Comparison of ENCODE assay signal across 1 cellular context in the genomic region with DNA sequence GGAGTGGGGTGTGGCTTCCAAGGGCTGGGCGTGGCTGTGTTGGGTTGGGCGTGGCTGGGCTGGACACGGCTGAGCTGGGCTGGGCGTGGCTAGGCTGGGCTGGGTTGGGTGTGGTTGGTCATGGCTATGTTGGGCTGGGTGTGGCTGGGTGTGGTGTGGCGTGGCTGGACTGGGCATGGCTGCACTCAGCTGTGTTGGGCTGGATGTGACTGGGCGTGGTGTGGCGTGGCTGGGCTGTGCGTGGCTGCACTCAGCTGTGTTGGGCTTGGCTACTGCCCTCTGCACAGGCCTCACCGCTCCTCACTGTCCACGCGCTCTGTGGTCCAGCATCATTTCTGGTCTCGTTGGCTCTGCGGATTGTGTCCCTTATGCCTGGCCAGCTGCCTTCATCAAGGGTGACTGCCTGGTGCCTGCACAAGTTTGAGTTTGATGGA.
TF ChIP-seq lines count a peak whose summit lies in the region.

No MANE protein-coding gene starts in this region.

TF ChIP-seq in K562, 482 proteins besides CTCF, POLR2A, EP300 and RAD21 (continued from another document and continues in another):
- TF ChIP-seq, protein P1, sequence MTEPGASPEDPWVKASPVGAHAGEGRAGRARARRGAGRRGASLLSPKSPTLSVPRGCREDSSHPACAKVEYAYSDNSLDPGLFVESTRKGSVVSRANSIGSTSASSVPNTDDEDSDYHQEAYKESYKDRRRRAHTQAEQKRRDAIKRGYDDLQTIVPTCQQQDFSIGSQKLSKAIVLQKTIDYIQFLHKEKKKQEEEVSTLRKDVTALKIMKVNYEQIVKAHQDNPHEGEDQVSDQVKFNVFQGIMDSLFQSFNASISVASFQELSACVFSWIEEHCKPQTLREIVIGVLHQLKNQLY (CRISPR knock-in tag; conservative IDR thresholded peaks at IDR 0.05) = no peak
- TF ChIP-seq, protein P2, sequence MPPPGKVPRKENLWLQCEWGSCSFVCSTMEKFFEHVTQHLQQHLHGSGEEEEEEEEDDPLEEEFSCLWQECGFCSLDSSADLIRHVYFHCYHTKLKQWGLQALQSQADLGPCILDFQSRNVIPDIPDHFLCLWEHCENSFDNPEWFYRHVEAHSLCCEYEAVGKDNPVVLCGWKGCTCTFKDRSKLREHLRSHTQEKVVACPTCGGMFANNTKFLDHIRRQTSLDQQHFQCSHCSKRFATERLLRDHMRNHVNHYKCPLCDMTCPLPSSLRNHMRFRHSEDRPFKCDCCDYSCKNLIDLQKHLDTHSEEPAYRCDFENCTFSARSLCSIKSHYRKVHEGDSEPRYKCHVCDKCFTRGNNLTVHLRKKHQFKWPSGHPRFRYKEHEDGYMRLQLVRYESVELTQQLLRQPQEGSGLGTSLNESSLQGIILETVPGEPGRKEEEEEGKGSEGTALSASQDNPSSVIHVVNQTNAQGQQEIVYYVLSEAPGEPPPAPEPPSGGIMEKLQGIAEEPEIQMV (tag; conservative IDR thresholded peaks at IDR 0.05; ENCODE audit: low read depth) = no peak
- no peak for TF ChIP-seq NR2F6 (CRISPR knock-in tag; IDR thresholded peaks at IDR 0.05)
- TF ChIP-seq RBM22 (IDR thresholded peaks at IDR 0.05; ENCODE audit: low read depth, low read length, poor library complexity, severe bottlenecking) = no peak
- no peak for TF ChIP-seq POLR3G (IDR thresholded peaks at IDR 0.05; ENCODE audit: extremely low read depth, insufficient read length, insufficient replicate concordance)
- TF ChIP-seq EZH2 (IDR thresholded peaks at IDR 0.05; ENCODE audit: borderline replicate concordance, low read depth, low read length) = no peak
- TF ChIP-seq, protein P3, sequence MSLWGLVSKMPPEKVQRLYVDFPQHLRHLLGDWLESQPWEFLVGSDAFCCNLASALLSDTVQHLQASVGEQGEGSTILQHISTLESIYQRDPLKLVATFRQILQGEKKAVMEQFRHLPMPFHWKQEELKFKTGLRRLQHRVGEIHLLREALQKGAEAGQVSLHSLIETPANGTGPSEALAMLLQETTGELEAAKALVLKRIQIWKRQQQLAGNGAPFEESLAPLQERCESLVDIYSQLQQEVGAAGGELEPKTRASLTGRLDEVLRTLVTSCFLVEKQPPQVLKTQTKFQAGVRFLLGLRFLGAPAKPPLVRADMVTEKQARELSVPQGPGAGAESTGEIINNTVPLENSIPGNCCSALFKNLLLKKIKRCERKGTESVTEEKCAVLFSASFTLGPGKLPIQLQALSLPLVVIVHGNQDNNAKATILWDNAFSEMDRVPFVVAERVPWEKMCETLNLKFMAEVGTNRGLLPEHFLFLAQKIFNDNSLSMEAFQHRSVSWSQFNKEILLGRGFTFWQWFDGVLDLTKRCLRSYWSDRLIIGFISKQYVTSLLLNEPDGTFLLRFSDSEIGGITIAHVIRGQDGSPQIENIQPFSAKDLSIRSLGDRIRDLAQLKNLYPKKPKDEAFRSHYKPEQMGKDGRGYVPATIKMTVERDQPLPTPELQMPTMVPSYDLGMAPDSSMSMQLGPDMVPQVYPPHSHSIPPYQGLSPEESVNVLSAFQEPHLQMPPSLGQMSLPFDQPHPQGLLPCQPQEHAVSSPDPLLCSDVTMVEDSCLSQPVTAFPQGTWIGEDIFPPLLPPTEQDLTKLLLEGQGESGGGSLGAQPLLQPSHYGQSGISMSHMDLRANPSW (CRISPR knock-in tag; IDR thresholded peaks at IDR 0.05) = no peak
- TF ChIP-seq NCOA2 (IDR thresholded peaks at IDR 0.05; ENCODE audit: partially characterized antibody in 2 of 2) = no peak
- no peak for TF ChIP-seq ZZZ3 (IDR thresholded peaks at IDR 0.05)
- TF ChIP-seq EP400 (IDR thresholded peaks at IDR 0.05) = no peak
- no peak for TF ChIP-seq STAG1 (CRISPR knock-in tag; IDR thresholded peaks at IDR 0.05; ENCODE audit: borderline replicate concordance)
- TF ChIP-seq CHD4 (IDR thresholded peaks at IDR 0.05; ENCODE audit: insufficient read depth, insufficient replicate concordance, low read depth, low read length, poor library complexity, severe bottlenecking) = no peak
- no peak for TF ChIP-seq SIN3B (IDR thresholded peaks at IDR 0.05; ENCODE audit: low read depth)
- TF ChIP-seq ZNF695 (CRISPR knock-in tag; IDR thresholded peaks at IDR 0.05) = no peak
- no peak for TF ChIP-seq SRSF1 (IDR thresholded peaks at IDR 0.05; ENCODE audit: low read depth, low read length)
- TF ChIP-seq, protein P4, sequence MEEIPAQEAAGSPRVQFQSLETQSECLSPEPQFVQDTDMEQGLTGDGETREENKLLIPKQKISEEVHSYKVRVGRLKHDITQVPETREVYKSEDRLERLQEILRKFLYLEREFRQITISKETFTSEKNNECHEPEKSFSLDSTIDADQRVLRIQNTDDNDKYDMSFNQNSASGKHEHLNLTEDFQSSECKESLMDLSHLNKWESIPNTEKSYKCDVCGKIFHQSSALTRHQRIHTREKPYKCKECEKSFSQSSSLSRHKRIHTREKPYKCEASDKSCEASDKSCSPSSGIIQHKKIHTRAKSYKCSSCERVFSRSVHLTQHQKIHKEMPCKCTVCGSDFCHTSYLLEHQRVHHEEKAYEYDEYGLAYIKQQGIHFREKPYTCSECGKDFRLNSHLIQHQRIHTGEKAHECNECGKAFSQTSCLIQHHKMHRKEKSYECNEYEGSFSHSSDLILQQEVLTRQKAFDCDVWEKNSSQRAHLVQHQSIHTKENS (CRISPR knock-in tag; IDR thresholded peaks at IDR 0.05) = no peak
- peak in 2 of 3 experiments; percentile 62 to 77 for TF ChIP-seq YY1 (IDR thresholded peaks at IDR 0.05; ENCODE audit: borderline replicate concordance in 1 of 3, control insufficient read depth in 1 of 3, extremely low read depth in 1 of 3, insufficient read depth in 3 of 3, insufficient read length in 1 of 3, insufficient replicate concordance in 2 of 3, low read depth in 1 of 3, low read length in 2 of 3)
- TF ChIP-seq TEAD1 (CRISPR knock-in tag; IDR thresholded peaks at IDR 0.05) = no peak
- TF ChIP-seq HSF4 (CRISPR knock-in tag; IDR thresholded peaks at IDR 0.05; ENCODE audit: borderline replicate concordance) = no peak
- no peak for TF ChIP-seq HNRNPK (IDR thresholded peaks at IDR 0.05; ENCODE audit: low read depth, low read length, poor library complexity, severe bottlenecking)
- no peak for TF ChIP-seq RUNX1 (IDR thresholded peaks at IDR 0.05; ENCODE audit: low read depth)
- TF ChIP-seq, protein P5, sequence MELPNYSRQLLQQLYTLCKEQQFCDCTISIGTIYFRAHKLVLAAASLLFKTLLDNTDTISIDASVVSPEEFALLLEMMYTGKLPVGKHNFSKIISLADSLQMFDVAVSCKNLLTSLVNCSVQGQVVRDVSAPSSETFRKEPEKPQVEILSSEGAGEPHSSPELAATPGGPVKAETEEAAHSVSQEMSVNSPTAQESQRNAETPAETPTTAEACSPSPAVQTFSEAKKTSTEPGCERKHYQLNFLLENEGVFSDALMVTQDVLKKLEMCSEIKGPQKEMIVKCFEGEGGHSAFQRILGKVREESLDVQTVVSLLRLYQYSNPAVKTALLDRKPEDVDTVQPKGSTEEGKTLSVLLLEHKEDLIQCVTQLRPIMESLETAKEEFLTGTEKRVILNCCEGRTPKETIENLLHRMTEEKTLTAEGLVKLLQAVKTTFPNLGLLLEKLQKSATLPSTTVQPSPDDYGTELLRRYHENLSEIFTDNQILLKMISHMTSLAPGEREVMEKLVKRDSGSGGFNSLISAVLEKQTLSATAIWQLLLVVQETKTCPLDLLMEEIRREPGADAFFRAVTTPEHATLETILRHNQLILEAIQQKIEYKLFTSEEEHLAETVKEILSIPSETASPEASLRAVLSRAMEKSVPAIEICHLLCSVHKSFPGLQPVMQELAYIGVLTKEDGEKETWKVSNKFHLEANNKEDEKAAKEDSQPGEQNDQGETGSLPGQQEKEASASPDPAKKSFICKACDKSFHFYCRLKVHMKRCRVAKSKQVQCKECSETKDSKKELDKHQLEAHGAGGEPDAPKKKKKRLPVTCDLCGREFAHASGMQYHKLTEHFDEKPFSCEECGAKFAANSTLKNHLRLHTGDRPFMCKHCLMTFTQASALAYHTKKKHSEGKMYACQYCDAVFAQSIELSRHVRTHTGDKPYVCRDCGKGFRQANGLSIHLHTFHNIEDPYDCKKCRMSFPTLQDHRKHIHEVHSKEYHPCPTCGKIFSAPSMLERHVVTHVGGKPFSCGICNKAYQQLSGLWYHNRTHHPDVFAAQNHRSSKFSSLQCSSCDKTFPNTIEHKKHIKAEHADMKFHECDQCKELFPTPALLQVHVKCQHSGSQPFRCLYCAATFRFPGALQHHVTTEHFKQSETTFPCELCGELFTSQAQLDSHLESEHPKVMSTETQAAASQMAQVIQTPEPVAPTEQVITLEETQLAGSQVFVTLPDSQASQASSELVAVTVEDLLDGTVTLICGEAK (IDR thresholded peaks at IDR 0.05) = no peak
- TF ChIP-seq, protein P5 (CRISPR knock-in tag; IDR thresholded peaks at IDR 0.05) = no peak
- no peak for TF ChIP-seq MYBL2 (IDR thresholded peaks at IDR 0.05; ENCODE audit: low read depth)
- no peak for TF ChIP-seq MYBL2 (CRISPR knock-in tag; IDR thresholded peaks at IDR 0.05; ENCODE audit: borderline replicate concordance)
- TF ChIP-seq SMARCA4 (IDR thresholded peaks at IDR 0.05) = no peak
- TF ChIP-seq PURB (CRISPR knock-in tag; IDR thresholded peaks at IDR 0.05; ENCODE audit: low read depth) = no peak
- TF ChIP-seq SMARCC2 (IDR thresholded peaks at IDR 0.05; ENCODE audit: low read depth) = no peak
- TF ChIP-seq KLF10 (CRISPR knock-in tag; IDR thresholded peaks at IDR 0.05) = no peak
- TF ChIP-seq ZNF696 (CRISPR knock-in tag; conservative IDR thresholded peaks at IDR 0.05) = no peak
- no peak for TF ChIP-seq TAF15 (IDR thresholded peaks at IDR 0.05; ENCODE audit: low read depth, low read length)
- TF ChIP-seq HMG20A (CRISPR knock-in tag; conservative IDR thresholded peaks at IDR 0.05) = no peak
- TF ChIP-seq, protein P6, sequence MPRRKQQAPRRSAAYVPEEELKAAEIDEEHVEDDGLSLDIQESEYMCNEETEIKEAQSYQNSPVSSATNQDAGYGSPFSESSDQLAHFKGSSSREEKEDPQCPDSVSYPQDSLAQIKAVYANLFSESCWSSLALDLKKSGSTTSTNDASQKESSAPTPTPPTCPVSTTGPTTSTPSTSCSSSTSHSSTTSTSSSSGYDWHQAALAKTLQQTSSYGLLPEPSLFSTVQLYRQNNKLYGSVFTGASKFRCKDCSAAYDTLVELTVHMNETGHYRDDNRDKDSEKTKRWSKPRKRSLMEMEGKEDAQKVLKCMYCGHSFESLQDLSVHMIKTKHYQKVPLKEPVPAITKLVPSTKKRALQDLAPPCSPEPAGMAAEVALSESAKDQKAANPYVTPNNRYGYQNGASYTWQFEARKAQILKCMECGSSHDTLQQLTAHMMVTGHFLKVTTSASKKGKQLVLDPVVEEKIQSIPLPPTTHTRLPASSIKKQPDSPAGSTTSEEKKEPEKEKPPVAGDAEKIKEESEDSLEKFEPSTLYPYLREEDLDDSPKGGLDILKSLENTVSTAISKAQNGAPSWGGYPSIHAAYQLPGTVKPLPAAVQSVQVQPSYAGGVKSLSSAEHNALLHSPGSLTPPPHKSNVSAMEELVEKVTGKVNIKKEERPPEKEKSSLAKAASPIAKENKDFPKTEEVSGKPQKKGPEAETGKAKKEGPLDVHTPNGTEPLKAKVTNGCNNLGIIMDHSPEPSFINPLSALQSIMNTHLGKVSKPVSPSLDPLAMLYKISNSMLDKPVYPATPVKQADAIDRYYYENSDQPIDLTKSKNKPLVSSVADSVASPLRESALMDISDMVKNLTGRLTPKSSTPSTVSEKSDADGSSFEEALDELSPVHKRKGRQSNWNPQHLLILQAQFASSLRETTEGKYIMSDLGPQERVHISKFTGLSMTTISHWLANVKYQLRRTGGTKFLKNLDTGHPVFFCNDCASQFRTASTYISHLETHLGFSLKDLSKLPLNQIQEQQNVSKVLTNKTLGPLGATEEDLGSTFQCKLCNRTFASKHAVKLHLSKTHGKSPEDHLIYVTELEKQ (CRISPR knock-in tag; IDR thresholded peaks at IDR 0.05) = no peak
- no peak for TF ChIP-seq PHB2 (IDR thresholded peaks at IDR 0.05; ENCODE audit: low read depth)
- TF ChIP-seq DMBX1 (CRISPR knock-in tag; IDR thresholded peaks at IDR 0.05; ENCODE audit: borderline replicate concordance) = no peak
- TF ChIP-seq IFI16 (CRISPR knock-in tag; IDR thresholded peaks at IDR 0.05) = no peak
- no peak for TF ChIP-seq FIP1L1 (IDR thresholded peaks at IDR 0.05; ENCODE audit: low read depth, low read length, poor library complexity, severe bottlenecking)
- no peak for TF ChIP-seq TAF7 (tag; IDR thresholded peaks at IDR 0.05)
- TF ChIP-seq ZNF408 (CRISPR knock-in tag; IDR thresholded peaks at IDR 0.05; ENCODE audit: low read depth) = no peak
- TF ChIP-seq GATAD2A (IDR thresholded peaks at IDR 0.05) = no peak
- no peak for TF ChIP-seq L3MBTL2 (IDR thresholded peaks at IDR 0.05)
- TF ChIP-seq CREB1 (IDR thresholded peaks at IDR 0.05) = no peak; the same call in 1 of the 2 replicates
- TF ChIP-seq CREB1 (CRISPR knock-in tag; IDR thresholded peaks at IDR 0.05) = peak; percentile 58; the same call in 1 of the 2 replicates
- no peak for TF ChIP-seq MCM3 (IDR thresholded peaks at IDR 0.05)
- TF ChIP-seq ZNF316 (IDR thresholded peaks at IDR 0.05) = no peak
- TF ChIP-seq ZNF12 (CRISPR knock-in tag; IDR thresholded peaks at IDR 0.05) = no peak
- TF ChIP-seq CBX8 (IDR thresholded peaks at IDR 0.05; ENCODE audit: borderline replicate concordance, extremely low read depth, low read depth, low read length, poor library complexity, severe bottlenecking) = no peak
- TF ChIP-seq XRCC4 (IDR thresholded peaks at IDR 0.05; ENCODE audit: extremely low read depth, insufficient read depth, insufficient read length) = no peak
- TF ChIP-seq NR4A1 (CRISPR knock-in tag; IDR thresholded peaks at IDR 0.05) = no peak
- TF ChIP-seq NR4A1 (tag; IDR thresholded peaks at IDR 0.05) = no peak
- TF ChIP-seq ZFP30 (CRISPR knock-in tag; IDR thresholded peaks at IDR 0.05; ENCODE audit: borderline replicate concordance) = no peak
- TF ChIP-seq NCOA4 (IDR thresholded peaks at IDR 0.05; ENCODE audit: partially characterized antibody) = no peak
